In genomic region chr4:100696531-100696930, GRCh38 we compare ENCODE assay signal across 2 cellular contexts.
TF ChIP-seq lines count a peak whose summit lies in the region.

No MANE protein-coding gene starts in this region.

TF ChIP-seq in H1, 55 proteins besides CTCF, POLR2A, EP300 and RAD21:
- TF ChIP-seq POLR2AphosphoS5 (IDR thresholded peaks at IDR 0.05; ENCODE audit: low read depth, low read length) = no peak
- no peak for TF ChIP-seq ZNF274 (IDR thresholded peaks at IDR 0.05; ENCODE audit: borderline replicate concordance, extremely low read depth, low read length)
- TF ChIP-seq SIX5 (IDR thresholded peaks at IDR 0.05; ENCODE audit: low read depth, low read length) = no peak
- no peak for TF ChIP-seq SIN3A (conservative IDR thresholded peaks at IDR 0.05 in 1 of 2, IDR thresholded peaks at IDR 0.05 in 1 of 2; ENCODE audit: low read depth in 1 of 2, low read length in 2 of 2)
- TF ChIP-seq CTBP2 (IDR thresholded peaks at IDR 0.05; ENCODE audit: borderline replicate concordance, insufficient read depth, insufficient read length, low read length) = no peak
- TF ChIP-seq MAX (IDR thresholded peaks at IDR 0.05) = no peak
- no peak for TF ChIP-seq JUND (IDR thresholded peaks at IDR 0.05; ENCODE audit: low read length)
- no peak for TF ChIP-seq SAP30 (IDR thresholded peaks at IDR 0.05; ENCODE audit: insufficient read depth, insufficient replicate concordance, low read length)
- TF ChIP-seq RFX5 (IDR thresholded peaks at IDR 0.05; ENCODE audit: borderline replicate concordance, low read depth, low read length) = no peak
- no peak for TF ChIP-seq GTF2F1 (IDR thresholded peaks at IDR 0.05; ENCODE audit: borderline replicate concordance, low read depth, low read length)
- TF ChIP-seq ATF2 (IDR thresholded peaks at IDR 0.05; ENCODE audit: low read length) = no peak

TF ChIP-seq in SK-N-SH, 30 proteins besides CTCF, POLR2A, EP300 and RAD21 (continued from another document):
- no peak for TF ChIP-seq ELF1 (IDR thresholded peaks at IDR 0.05)
- TF ChIP-seq CHD2 (IDR thresholded peaks at IDR 0.05; ENCODE audit: low read length, partially characterized antibody) = no peak
- TF ChIP-seq MEF2A (IDR thresholded peaks at IDR 0.05; ENCODE audit: borderline replicate concordance, low read depth) = no peak
- no peak for TF ChIP-seq RFX5 (IDR thresholded peaks at IDR 0.05; ENCODE audit: low read length)
- no peak for TF ChIP-seq GATA2 (CRISPR knock-in tag; IDR thresholded peaks at IDR 0.05)
- TF ChIP-seq IRF3 (IDR thresholded peaks at IDR 0.05; ENCODE audit: low read depth, low read length) = no peak
